In the genomic region with DNA sequence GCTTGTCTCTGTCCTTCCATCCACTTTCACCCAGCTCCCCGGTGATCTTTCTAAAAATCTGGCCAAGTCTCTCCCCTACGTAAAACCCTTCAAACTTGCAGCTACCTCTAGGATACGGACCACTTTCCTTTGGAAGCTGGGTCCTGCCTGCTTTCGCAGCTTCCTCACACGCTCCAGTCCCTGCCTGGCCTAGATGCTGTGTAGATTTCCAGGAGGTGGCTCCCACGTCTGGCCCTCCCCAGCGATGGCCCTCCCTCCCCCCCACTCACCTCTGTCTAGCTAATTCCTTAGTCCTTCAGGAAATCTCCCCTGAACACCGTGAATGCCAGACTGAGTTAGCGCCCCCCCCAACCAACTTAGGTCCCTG, we compare ENCODE assay signal across 8 cellular contexts. TPM values are rescaled to one million over a fixed set of nuclear protein-coding genes. Genes with fewer than 3 reads are reported as not detected.
A peak's percentile ranks its signal among the peaks of the same experiment; 100 is the strongest.
DNase-seq lines count a peak whose midpoint lies in the region; ATAC-seq and TF ChIP-seq lines count a peak whose summit lies in the region.

No MANE protein-coding gene starts in this region.

- H3K4me1 Mint-ChIP-seq in activated CD8-positive, alpha-beta memory T cell treated with anti-CD3 and anti-CD28 coated beads, Interleukin-2, amount 10 ng/mL, durations not matched to agents 7 days and 5 days = peaks cover 33% of the 10 kb centered on the region
- peaks cover 28% of the 10 kb centered on the region for H3K4me1 Mint-ChIP-seq in stimulated activated naive CD8-positive, alpha-beta T cell treated with anti-CD3 and anti-CD28 coated beads, Interleukin-15, amount 100 ng/mL, for 72 hours

- no peaks in the 10 kb centered on the region for H3K9me3 Mint-ChIP-seq in activated CD8-positive, alpha-beta memory T cell treated with anti-CD3 and anti-CD28 coated beads, Interleukin-2, amount 10 ng/mL, durations not matched to agents 7 days and 5 days (ENCODE audit: low read depth)
- H3K9me3 Mint-ChIP-seq in stimulated activated naive CD8-positive, alpha-beta T cell treated with anti-CD3 and anti-CD28 coated beads, Interleukin-15, amount 100 ng/mL, for 72 hours = no peaks in the 10 kb centered on the region

- H3K9me3 ChIP-seq in iPS-20b (ENCODE audit: insufficient read depth, low read depth, low read length) = no peaks in the 10 kb centered on the region

- peaks cover 25% of the 10 kb centered on the region for H3K36me3 ChIP-seq in iPS-20b (ENCODE audit: insufficient read depth, low read depth, low read length)

- H3K9ac ChIP-seq in iPS-20b (ENCODE audit: low read depth, low read length) = no peak overlapping the region

- no peaks in the 10 kb centered on the region for H3K27me3 ChIP-seq in iPS-20b (ENCODE audit: insufficient read depth, low read length)

- DNase-seq in activated CD8-positive, alpha-beta memory T cell treated with anti-CD3 and anti-CD28 coated beads, Interleukin-2, amount 10 ng/mL, durations not matched to agents 7 days and 5 days = no peak
- no peak for DNase-seq in activated CD8-positive, alpha-beta memory T cell treated with anti-CD3 and anti-CD28 coated beads, Interleukin-2, amount 50 U/mL, for 48 hours
- DNase-seq in stimulated activated naive CD8-positive, alpha-beta T cell treated with anti-CD3 and anti-CD28 coated beads, Interleukin-15, amount 100 ng/mL, for 72 hours = no peak
- no peak for DNase-seq in activated effector memory CD4-positive, alpha-beta T cell treated with Interleukin-2 at 50 U/mL for 16 hours
- no peak for DNase-seq in mucosa of gallbladder (ENCODE audit: low spot score)

- CTCF ChIA-PET in activated CD8-positive, alpha-beta memory T cell treated with anti-CD3 and anti-CD28 coated beads, Interleukin-2, amount 10 ng/mL, durations not matched to agents 7 days and 5 days (lab: Charles Lee) = interaction anchor here (0.8 to 4.9 kb wide), 40 partner anchors 9 to 297 kb away, joined by 3 to 55 read pairs (median 4); partner anchors contain the start of genes ACSF2, CACNA1G, COL1A1 and EME1

- H3K4me3 Mint-ChIP-seq in activated CD8-positive, alpha-beta memory T cell treated with anti-CD3 and anti-CD28 coated beads, Interleukin-2, amount 10 ng/mL, durations not matched to agents 7 days and 5 days = peak overlapping the region; percentile 90
- H3K4me3 Mint-ChIP-seq in stimulated activated naive CD8-positive, alpha-beta T cell treated with anti-CD3 and anti-CD28 coated beads, Interleukin-15, amount 100 ng/mL, for 72 hours = peak overlapping the region; percentile 74 to 96

- peaks cover 3% of the 10 kb centered on the region for H3K27me3 Mint-ChIP-seq in activated CD8-positive, alpha-beta memory T cell treated with anti-CD3 and anti-CD28 coated beads, Interleukin-2, amount 10 ng/mL, durations not matched to agents 7 days and 5 days
- H3K27me3 Mint-ChIP-seq in stimulated activated naive CD8-positive, alpha-beta T cell treated with anti-CD3 and anti-CD28 coated beads, Interleukin-15, amount 100 ng/mL, for 72 hours = no peaks in the 10 kb centered on the region

- H3K4me1 ChIP-seq in iPS-20b (ENCODE audit: insufficient read depth, low read length) = no peaks in the 10 kb centered on the region

- peak overlapping the region; percentile 89 for H3K27ac Mint-ChIP-seq in activated CD8-positive, alpha-beta memory T cell treated with anti-CD3 and anti-CD28 coated beads, Interleukin-2, amount 10 ng/mL, durations not matched to agents 7 days and 5 days
- peak overlapping the region; percentile 29 to 92 for H3K27ac Mint-ChIP-seq in stimulated activated naive CD8-positive, alpha-beta T cell treated with anti-CD3 and anti-CD28 coated beads, Interleukin-15, amount 100 ng/mL, for 72 hours

- H3K36me3 Mint-ChIP-seq in activated CD8-positive, alpha-beta memory T cell treated with anti-CD3 and anti-CD28 coated beads, Interleukin-2, amount 10 ng/mL, durations not matched to agents 7 days and 5 days = peaks cover 22% of the 10 kb centered on the region

- no peak for TF ChIP-seq CTCF in VCaP (conservative IDR thresholded peaks at IDR 0.05)

- no peak for ATAC-seq in activated CD8-positive, alpha-beta memory T cell treated with anti-CD3 and anti-CD28 coated beads, Interleukin-2, amount 10 ng/mL, durations not matched to agents 7 days and 5 days
- no peak for ATAC-seq in stimulated activated naive CD8-positive, alpha-beta T cell treated with anti-CD3 and anti-CD28 coated beads, Interleukin-15, amount 100 ng/mL, for 72 hours
- no peak for ATAC-seq in HG02571 (IDR thresholded peaks at IDR 0.05; ENCODE audit: unreplicated experiment)

- H3K27ac ChIP-seq in VCaP (peak overlapping the region; percentile 88; the same call in 1 of the 2 replicates), iPS-20b (ENCODE audit: low read length) (no peak overlapping the region)

- H3K4me3 ChIP-seq in iPS-20b (ENCODE audit: low read length) = peak overlapping the region; percentile 91; the same call in 1 of the 2 replicates

RNA-seq across cellular contexts. Expression of gene LRRC59, which starts 0.6 kb away (rescaled TPM):
- total RNA-seq in activated CD8-positive, alpha-beta memory T cell treated with anti-CD3 and anti-CD28 coated beads, Interleukin-2, amount 10 ng/mL, durations not matched to agents 7 days and 5 days = 10 to 100 TPM; 71.5 to 82.6 TPM
- total RNA-seq in mucosa of gallbladder = 71.2 TPM

RNA-seq across cellular contexts. Expression of gene EME1, which starts 24.9 kb away (rescaled TPM):
- 10 to 100 TPM; 34.0 to 40.8 TPM for total RNA-seq in activated CD8-positive, alpha-beta memory T cell treated with anti-CD3 and anti-CD28 coated beads, Interleukin-2, amount 10 ng/mL, durations not matched to agents 7 days and 5 days
- 1.4 TPM for total RNA-seq in mucosa of gallbladder

RNA-seq across cellular contexts. Expression of gene MRPL27, which starts 24.9 kb away (rescaled TPM):
- total RNA-seq in activated CD8-positive, alpha-beta memory T cell treated with anti-CD3 and anti-CD28 coated beads, Interleukin-2, amount 10 ng/mL, durations not matched to agents 7 days and 5 days = 10 to 100 TPM; 65.7 to 81.8 TPM
- total RNA-seq in mucosa of gallbladder = 55.5 TPM

RNA-seq across cellular contexts. Expression of gene ACSF2, which starts 28.1 kb away (rescaled TPM):
- total RNA-seq in activated CD8-positive, alpha-beta memory T cell treated with anti-CD3 and anti-CD28 coated beads, Interleukin-2, amount 10 ng/mL, durations not matched to agents 7 days and 5 days = 10 to 100 TPM; 34.6 to 49.4 TPM
- 67.5 TPM for total RNA-seq in mucosa of gallbladder

RNA-seq across cellular contexts. Expression of gene XYLT2, which starts 52.0 kb away (rescaled TPM):
- total RNA-seq in activated CD8-positive, alpha-beta memory T cell treated with anti-CD3 and anti-CD28 coated beads, Interleukin-2, amount 10 ng/mL, durations not matched to agents 7 days and 5 days = 10 to 100 TPM; 33.1 to 38.2 TPM
- 37.0 TPM for total RNA-seq in mucosa of gallbladder

Comparison
In these comparisons a context has a peak if more than half of its experiments do, and no peak if none do; other contexts are left out.
1. RNA of gene EME1, which starts 24.9 kb away (total RNA-seq): 34.0 to 40.8 TPM in activated CD8-positive, alpha-beta memory T cell treated with anti-CD3 and anti-CD28 coated beads, Interleukin-2, amount 10 ng/mL, durations not matched to agents 7 days and 5 days; 1.4 TPM in mucosa of gallbladder (single experiment); every median in the first group is over 10 times any median in the second.